In genomic region chr21:15895142-15896106, GRCh38 we compare ENCODE assay signal across 1 cellular context.
TF ChIP-seq lines count a peak whose summit lies in the region.

No MANE protein-coding gene starts in this region.

TF ChIP-seq in IMR-90, 13 proteins besides CTCF, POLR2A, EP300 and RAD21 (continued from another document):
- TF ChIP-seq BHLHE40 (IDR thresholded peaks at IDR 0.05; ENCODE audit: low read depth, low read length) (no peak), MAZ (IDR thresholded peaks at IDR 0.05; ENCODE audit: borderline replicate concordance, low read depth, low read length) (no peak)
- TF ChIP-seq, protein P1, sequence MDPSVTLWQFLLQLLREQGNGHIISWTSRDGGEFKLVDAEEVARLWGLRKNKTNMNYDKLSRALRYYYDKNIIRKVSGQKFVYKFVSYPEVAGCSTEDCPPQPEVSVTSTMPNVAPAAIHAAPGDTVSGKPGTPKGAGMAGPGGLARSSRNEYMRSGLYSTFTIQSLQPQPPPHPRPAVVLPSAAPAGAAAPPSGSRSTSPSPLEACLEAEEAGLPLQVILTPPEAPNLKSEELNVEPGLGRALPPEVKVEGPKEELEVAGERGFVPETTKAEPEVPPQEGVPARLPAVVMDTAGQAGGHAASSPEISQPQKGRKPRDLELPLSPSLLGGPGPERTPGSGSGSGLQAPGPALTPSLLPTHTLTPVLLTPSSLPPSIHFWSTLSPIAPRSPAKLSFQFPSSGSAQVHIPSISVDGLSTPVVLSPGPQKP (IDR thresholded peaks at IDR 0.05; ENCODE audit: borderline replicate concordance, low read depth, low read length), result no peak
TF ChIP-seq in IMR-90: peak in this region for 0.
